Comparison of ENCODE assay signal across 1 cellular context in genomic region chr3:24393316-24393715, GRCh38.
A peak's percentile ranks its signal among the peaks of the same experiment; 100 is the strongest.
TF ChIP-seq lines count a peak whose summit lies in the region.

No MANE protein-coding gene starts in this region.

TF ChIP-seq in HepG2, 621 proteins besides CTCF, POLR2A, EP300 and RAD21 (continued from another document and continues in another):
- TF ChIP-seq FOXP4 (CRISPR knock-in tag; IDR thresholded peaks at IDR 0.05) (peak; percentile 54), MTA3 (CRISPR knock-in tag; IDR thresholded peaks at IDR 0.05) (no peak), NCOR1 (IDR thresholded peaks at IDR 0.05; ENCODE audit: borderline replicate concordance, low read length) (peak; percentile 62; the same call in 1 of the 2 replicates), NFATC3 (CRISPR knock-in tag; IDR thresholded peaks at IDR 0.05) (no peak), HNF4A (CRISPR knock-in tag; IDR thresholded peaks at IDR 0.05) (peak; percentile 93), MIXL1 (CRISPR knock-in tag; IDR thresholded peaks at IDR 0.05) (no peak), ZFP37 (CRISPR knock-in tag; IDR thresholded peaks at IDR 0.05; ENCODE audit: borderline replicate concordance) (no peak), AHDC1 (CRISPR knock-in tag; IDR thresholded peaks at IDR 0.05; ENCODE audit: borderline replicate concordance) (peak; percentile 65; the same call in 1 of the 2 replicates), BHLHE40 (IDR thresholded peaks at IDR 0.05; ENCODE audit: low read length) (no peak), RARA (CRISPR knock-in tag; IDR thresholded peaks at IDR 0.05) (peak; percentile 62), NR2F2 (IDR thresholded peaks at IDR 0.05; ENCODE audit: borderline replicate concordance, low read depth) (0 out of 2 replicates have a peak, but pooled peaks have one; percentile 22), HOMEZ (CRISPR knock-in tag; IDR thresholded peaks at IDR 0.05; ENCODE audit: low read depth) (peak; percentile 70), PITX1 (CRISPR knock-in tag; IDR thresholded peaks at IDR 0.05) (0 out of 2 replicates have a peak, but pooled peaks have one; percentile 34), PAXIP1 (CRISPR knock-in tag; conservative IDR thresholded peaks at IDR 0.05) (peak; percentile 87), TP53 (CRISPR knock-in tag; conservative IDR thresholded peaks at IDR 0.05) (no peak), PHF21A (CRISPR knock-in tag; IDR thresholded peaks at IDR 0.05) (peak; percentile 44; the same call in 1 of the 2 replicates), SNRNP70 (IDR thresholded peaks at IDR 0.05; ENCODE audit: low read depth, low read length) (no peak), KDM6A (CRISPR knock-in tag; IDR thresholded peaks at IDR 0.05; ENCODE audit: low read depth) (0 out of 2 replicates have a peak, but pooled peaks have one; percentile 15), TAF15 (IDR thresholded peaks at IDR 0.05; ENCODE audit: low read depth, low read length, poor library complexity, severe bottlenecking) (no peak), FOXO1 (CRISPR knock-in tag; IDR thresholded peaks at IDR 0.05) (peak; percentile 87), SOX6 (IDR thresholded peaks at IDR 0.05) (no peak), SOX6 (CRISPR knock-in tag; IDR thresholded peaks at IDR 0.05) (peak; percentile 63), HDAC2 (CRISPR knock-in tag; IDR thresholded peaks at IDR 0.05) (peak; percentile 68; the same call in 1 of the 2 replicates), ZNF260 (CRISPR knock-in tag; IDR thresholded peaks at IDR 0.05; ENCODE audit: borderline replicate concordance, low read depth) (no peak), STAT5B (CRISPR knock-in tag; IDR thresholded peaks at IDR 0.05) (no peak), ZNF557 (CRISPR knock-in tag; IDR thresholded peaks at IDR 0.05) (no peak), ELF3 (CRISPR knock-in tag; IDR thresholded peaks at IDR 0.05) (peak; percentile 38; the same call in 1 of the 2 replicates), ESRRA (CRISPR knock-in tag; IDR thresholded peaks at IDR 0.05; ENCODE audit: low read depth) (peak; percentile 75; the same call in 1 of the 2 replicates), NCOA2 (CRISPR knock-in tag; IDR thresholded peaks at IDR 0.05) (peak; percentile 56; the same call in 1 of the 2 replicates), PHB2 (IDR thresholded peaks at IDR 0.05; ENCODE audit: partially characterized antibody) (no peak), FOXP1 (IDR thresholded peaks at IDR 0.05) (no peak), FOXP1 (CRISPR knock-in tag; IDR thresholded peaks at IDR 0.05) (peak; percentile 67), ZNF788 (CRISPR knock-in tag; IDR thresholded peaks at IDR 0.05; ENCODE audit: borderline replicate concordance) (no peak), ZNF251 (CRISPR knock-in tag; IDR thresholded peaks at IDR 0.05) (no peak), ZNF589 (CRISPR knock-in tag; conservative IDR thresholded peaks at IDR 0.05) (no peak), ZNF614 (CRISPR knock-in tag; IDR thresholded peaks at IDR 0.05; ENCODE audit: borderline replicate concordance) (0 out of 2 replicates have a peak, but pooled peaks have one; percentile 40), MED1 (CRISPR knock-in tag; IDR thresholded peaks at IDR 0.05) (peak; percentile 52; the same call in 1 of the 2 replicates), PAF1 (CRISPR knock-in tag; IDR thresholded peaks at IDR 0.05) (no peak), ZNF205 (CRISPR knock-in tag; IDR thresholded peaks at IDR 0.05) (no peak), SPEN (CRISPR knock-in tag; IDR thresholded peaks at IDR 0.05; ENCODE audit: low read depth) (no peak), HNF1B (CRISPR knock-in tag; IDR thresholded peaks at IDR 0.05) (0 out of 2 replicates have a peak, but pooled peaks have one; percentile 51), DRAP1 (CRISPR knock-in tag; IDR thresholded peaks at IDR 0.05) (peak; percentile 33; the same call in 1 of the 2 replicates), ZNF7 (CRISPR knock-in tag; IDR thresholded peaks at IDR 0.05) (no peak), ZNF263 (CRISPR knock-in tag; IDR thresholded peaks at IDR 0.05) (no peak), SOX13 (IDR thresholded peaks at IDR 0.05) (no peak), SOX13 (CRISPR knock-in tag; conservative IDR thresholded peaks at IDR 0.05 in 1 of 2, IDR thresholded peaks at IDR 0.05 in 1 of 2) (peak in 1 of 2 experiments; percentile 44; a peak in 1 of 4 replicates), ZFP91 (CRISPR knock-in tag; IDR thresholded peaks at IDR 0.05; ENCODE audit: borderline replicate concordance) (no peak), FOXA3 (CRISPR knock-in tag; IDR thresholded peaks at IDR 0.05) (peak; percentile 30; the same call in 1 of the 2 replicates), ETV6 (CRISPR knock-in tag; conservative IDR thresholded peaks at IDR 0.05) (no peak), NR2F1 (CRISPR knock-in tag; IDR thresholded peaks at IDR 0.05) (0 out of 4 replicates have a peak, but pooled peaks of 1 of the 2 experiments have one; percentile 16), NR2F6 (IDR thresholded peaks at IDR 0.05) (peak; percentile 62), NR2F6 (CRISPR knock-in tag; IDR thresholded peaks at IDR 0.05) (peak; percentile 83), NKX3-1 (CRISPR knock-in tag; IDR thresholded peaks at IDR 0.05) (no peak), KAT8 (CRISPR knock-in tag; IDR thresholded peaks at IDR 0.05) (peak; percentile 32; the same call in 1 of the 2 replicates), U2AF1 (optimal IDR thresholded peaks at IDR 0.05; ENCODE audit: low read depth, low read length) (no peak), NR0B2 (CRISPR knock-in tag; IDR thresholded peaks at IDR 0.05) (no peak), FOXJ3 (CRISPR knock-in tag; IDR thresholded peaks at IDR 0.05; ENCODE audit: borderline replicate concordance) (peak; percentile 72; the same call in 1 of the 2 replicates), PAX8 (CRISPR knock-in tag; IDR thresholded peaks at IDR 0.05; ENCODE audit: borderline replicate concordance) (no peak)
